Comparison of ENCODE assay signal across 8 cellular contexts in the genomic region with DNA sequence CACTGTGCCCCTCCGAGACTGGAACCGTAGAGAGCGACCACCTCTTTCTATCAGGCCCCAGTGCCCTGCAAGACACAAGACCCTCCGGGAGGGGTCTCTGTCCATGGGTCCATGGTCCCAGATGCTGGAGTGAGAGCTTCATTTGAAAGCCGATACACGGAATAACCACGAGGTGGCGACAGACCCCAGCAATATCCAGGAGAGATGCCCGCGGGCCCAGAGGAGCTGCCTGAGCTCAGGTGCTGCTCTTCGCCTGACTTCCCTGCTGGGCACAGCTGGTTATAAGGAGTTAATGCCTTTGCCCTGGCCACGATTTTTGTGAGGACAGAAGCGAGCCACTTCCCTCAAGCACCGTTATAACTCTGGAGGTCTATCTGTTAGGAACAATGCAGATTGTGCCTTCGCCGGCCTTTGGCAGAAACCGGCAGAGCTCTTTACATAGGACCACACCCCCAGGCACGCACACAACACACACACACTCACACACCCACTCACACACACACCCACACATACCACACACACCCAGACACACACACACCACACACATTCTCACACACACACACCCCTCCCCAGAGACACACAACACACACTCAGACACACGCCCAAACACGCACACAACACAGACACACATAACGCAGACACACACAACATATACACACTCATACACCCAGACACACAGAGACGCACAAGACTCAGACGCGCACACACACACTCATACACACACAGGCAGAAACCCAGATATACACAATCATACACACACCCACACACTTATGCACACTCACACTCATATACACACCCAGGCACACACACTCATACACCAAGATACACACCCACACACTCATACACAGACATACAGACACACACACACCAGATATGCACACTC.
DNase-seq lines count a peak whose midpoint lies in the region; ATAC-seq and TF ChIP-seq lines count a peak whose summit lies in the region.

No MANE protein-coding gene starts in this region.

- DNase-seq in COLO829 (ENCODE audit: low spot score), result peak; percentile 57
- peak; percentile 33 for DNase-seq in MV-4-11 (lab: John Stamatoyannopoulos, UW)
- peak; percentile 91 for DNase-seq in SK-N-SH
- DNase-seq in activated naive CD4-positive, alpha-beta T cell treated with anti-CD3 and anti-CD28 coated beads for 36 hours, result peak; percentile 80
- peak; percentile 51 to 89 (median 74) for DNase-seq in head of caudate nucleus
- DNase-seq in retinal pigment epithelial cell (ENCODE audit: low read depth), result no peak

- TF ChIP-seq CTCF in SK-N-SH (IDR thresholded peaks at IDR 0.05) (peak; percentile 98), retinal pigment epithelial cell (conservative IDR thresholded peaks at IDR 0.05; ENCODE audit: low read depth, low read length) (peak; percentile 84)

- H3K79me2 ChIP-seq in SK-N-SH (ENCODE audit: insufficient read depth), result peaks cover 15% of the 10 kb centered on the region

- intact Hi-C loops in activated naive CD4-positive, alpha-beta T cell treated with anti-CD3 and anti-CD28 coated beads for 36 hours (cut with micrococcal nuclease), result no loop called here
- intact Hi-C loops in head of caudate nucleus (cut with DNase I), result no loop called here

- H3F3A ChIP-seq in SK-N-SH (replicated peaks; ENCODE audit: insufficient read depth), result no peaks in the 10 kb centered on the region

- no peaks in the 10 kb centered on the region for H3K27me3 ChIP-seq in SK-N-SH (ENCODE audit: insufficient read depth)

- peaks cover 3% of the 10 kb centered on the region for H3K27me3 Mint-ChIP-seq in activated naive CD4-positive, alpha-beta T cell treated with anti-CD3 and anti-CD28 coated beads for 36 hours (ENCODE audit: low read depth)

- no peaks in the 10 kb centered on the region for H3K9me3 Mint-ChIP-seq in activated naive CD4-positive, alpha-beta T cell treated with anti-CD3 and anti-CD28 coated beads for 36 hours

- H3K36me3 ChIP-seq in SK-N-SH (replicated peaks in 1 of 2; ENCODE audit: control insufficient read depth in 1 of 2, insufficient read depth in 2 of 2, low read length in 1 of 2), result no peaks in the 10 kb centered on the region

- no peaks in the 10 kb centered on the region for H3K9me3 ChIP-seq in SK-N-SH

- ATAC-seq in GM21619 (IDR thresholded peaks at IDR 0.05; ENCODE audit: unreplicated experiment) (peak; percentile 48), GM18867 (IDR thresholded peaks at IDR 0.05; ENCODE audit: unreplicated experiment) (no peak)

- 40% methylated on average over 22 of the region's 24 CpGs for WGBS in SK-N-SH (ENCODE audit: low lambda C conversion rate)

- POLR2A ChIA-PET in SK-N-SH (lab: Yijun Ruan, JAX), result interaction anchor here (1.0 kb wide), 2 partner anchors 36 to 168 kb away, joined by 3 read pairs; no protein-coding TSS in a partner anchor

- H3K27ac ChIP-seq in SK-N-SH (ENCODE audit: low read depth in 2 of 2, low read length in 1 of 2), result no peak overlapping the region

- H3K9me2 ChIP-seq in SK-N-SH, result no peaks in the 10 kb centered on the region

- no peaks in the 10 kb centered on the region for H3K4me1 ChIP-seq in SK-N-SH (ENCODE audit: control insufficient read depth in 1 of 2, insufficient read depth in 2 of 2, low read depth in 1 of 2, low read length in 1 of 2)

- CTCF ChIA-PET in SK-N-SH (lab: Yijun Ruan, JAX), result interaction anchor here (0.5 to 6.2 kb wide), 155 partner anchors 8 to 1998 kb away, joined by 3 to 317 read pairs (median 4); a partner anchor contains a TSS
- CTCF ChIA-PET in activated naive CD4-positive, alpha-beta T cell treated with anti-CD3 and anti-CD28 coated beads for 36 hours (lab: Charles Lee), result interaction anchor here (0.6 to 7.5 kb wide), 28 partner anchors 8 to 1273 kb away, joined by 3 to 94 read pairs (median 4); no protein-coding TSS in a partner anchor

- H3K4me2 ChIP-seq in SK-N-SH, result no peak overlapping the region

- TF ChIP-seq RAD21 in SK-N-SH (IDR thresholded peaks at IDR 0.05; ENCODE audit: low read length), result peak; percentile 93

- no peak overlapping the region for H3K27ac Mint-ChIP-seq in activated naive CD4-positive, alpha-beta T cell treated with anti-CD3 and anti-CD28 coated beads for 36 hours

- H3K36me3 Mint-ChIP-seq in activated naive CD4-positive, alpha-beta T cell treated with anti-CD3 and anti-CD28 coated beads for 36 hours (ENCODE audit: low read depth), result no peaks in the 10 kb centered on the region

- no peaks in the 10 kb centered on the region for H3K4me1 Mint-ChIP-seq in activated naive CD4-positive, alpha-beta T cell treated with anti-CD3 and anti-CD28 coated beads for 36 hours (ENCODE audit: low read depth)

- TF ChIP-seq EP300 in SK-N-SH (IDR thresholded peaks at IDR 0.05; ENCODE audit: borderline replicate concordance in 1 of 2, low read depth in 1 of 2, low read length in 1 of 2), result no peak

- H3K9ac ChIP-seq in SK-N-SH, result no peak overlapping the region

- H4K20me1 ChIP-seq in SK-N-SH (ENCODE audit: insufficient read depth), result no peaks in the 10 kb centered on the region; the same call in 1 of the 2 replicates

- H3K4me3 ChIP-seq in SK-N-SH (ENCODE audit: low read depth in 2 of 2, low read length in 1 of 2) (no peak overlapping the region; a peak in 1 of 4 replicates), retinal pigment epithelial cell (ENCODE audit: low read length) (no peak overlapping the region)

- H3K4me3 Mint-ChIP-seq in activated naive CD4-positive, alpha-beta T cell treated with anti-CD3 and anti-CD28 coated beads for 36 hours, result no peak overlapping the region

- no peak overlapping the region for H2AFZ ChIP-seq in SK-N-SH (ENCODE audit: low read depth)

TF ChIP-seq in SK-N-SH, 30 proteins besides CTCF, POLR2A, EP300 and RAD21:
- TF ChIP-seq SMC3 (IDR thresholded peaks at IDR 0.05; ENCODE audit: low read depth, low read length) (peak; percentile 79), RXRA (IDR thresholded peaks at IDR 0.05; ENCODE audit: borderline replicate concordance, low read depth) (no peak), MXI1 (IDR thresholded peaks at IDR 0.05; ENCODE audit: low read depth, low read length) (0 out of 2 replicates have a peak, but pooled peaks have one; percentile 9)
